In the genomic region with DNA sequence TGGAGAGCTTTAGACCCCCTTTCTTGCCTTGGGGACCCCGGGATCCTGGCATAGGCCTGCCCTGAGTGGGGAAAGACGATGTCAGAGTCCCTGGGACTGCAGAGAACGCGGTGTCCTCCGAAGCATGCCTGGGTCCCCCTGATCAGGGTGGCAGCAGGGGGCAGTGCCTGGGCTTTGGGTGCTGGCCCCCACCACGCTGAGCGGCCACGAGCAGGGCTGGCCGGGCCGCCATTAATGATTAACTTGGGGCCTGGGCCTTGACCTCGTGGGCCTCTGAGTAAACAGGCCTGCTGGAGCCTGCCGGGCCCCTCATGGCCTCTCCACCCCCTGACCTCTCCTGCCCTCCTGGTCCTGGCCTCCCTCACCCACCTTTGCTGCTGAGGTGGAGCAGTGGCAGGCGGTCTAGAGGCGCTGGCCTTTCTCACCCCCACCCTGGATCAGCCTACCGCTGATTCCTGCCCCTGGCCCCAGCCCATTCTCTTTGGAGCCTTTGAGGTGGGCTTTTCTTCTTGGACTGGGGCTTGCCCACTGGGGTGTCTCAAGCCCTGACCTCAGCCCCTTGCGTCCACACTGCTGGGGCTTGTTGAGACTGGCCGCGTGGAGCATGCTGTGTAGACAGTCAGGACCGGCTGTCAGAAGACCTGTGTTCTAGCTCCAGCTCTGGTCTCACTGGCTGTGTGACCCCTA, we compare ENCODE assay signal across 1 cellular context.
A peak's percentile ranks its signal among the peaks of the same experiment; 100 is the strongest.
TF ChIP-seq lines count a peak whose summit lies in the region.

No MANE protein-coding gene starts in this region.

TF ChIP-seq in HepG2, 621 proteins besides CTCF, POLR2A, EP300 and RAD21 (continued from another document and continues in another):
- TF ChIP-seq, protein P1, sequence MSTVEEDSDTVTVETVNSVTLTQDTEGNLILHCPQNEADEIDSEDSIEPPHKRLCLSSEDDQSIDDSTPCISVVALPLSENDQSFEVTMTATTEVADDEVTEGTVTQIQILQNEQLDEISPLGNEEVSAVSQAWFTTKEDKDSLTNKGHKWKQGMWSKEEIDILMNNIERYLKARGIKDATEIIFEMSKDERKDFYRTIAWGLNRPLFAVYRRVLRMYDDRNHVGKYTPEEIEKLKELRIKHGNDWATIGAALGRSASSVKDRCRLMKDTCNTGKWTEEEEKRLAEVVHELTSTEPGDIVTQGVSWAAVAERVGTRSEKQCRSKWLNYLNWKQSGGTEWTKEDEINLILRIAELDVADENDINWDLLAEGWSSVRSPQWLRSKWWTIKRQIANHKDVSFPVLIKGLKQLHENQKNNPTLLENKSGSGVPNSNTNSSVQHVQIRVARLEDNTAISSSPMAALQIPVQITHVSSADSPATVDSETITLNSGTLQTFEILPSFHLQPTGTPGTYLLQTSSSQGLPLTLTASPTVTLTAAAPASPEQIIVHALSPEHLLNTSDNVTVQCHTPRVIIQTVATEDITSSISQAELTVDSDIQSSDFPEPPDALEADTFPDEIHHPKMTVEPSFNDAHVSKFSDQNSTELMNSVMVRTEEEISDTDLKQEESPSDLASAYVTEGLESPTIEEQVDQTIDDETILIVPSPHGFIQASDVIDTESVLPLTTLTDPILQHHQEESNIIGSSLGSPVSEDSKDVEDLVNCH (CRISPR knock-in tag; IDR thresholded peaks at IDR 0.05), result no peak
- TF ChIP-seq RARA (CRISPR knock-in tag; IDR thresholded peaks at IDR 0.05), result peak; percentile 100
- TF ChIP-seq ZBTB38 (CRISPR knock-in tag; IDR thresholded peaks at IDR 0.05), result peak; percentile 90
- TF ChIP-seq, protein P2, sequence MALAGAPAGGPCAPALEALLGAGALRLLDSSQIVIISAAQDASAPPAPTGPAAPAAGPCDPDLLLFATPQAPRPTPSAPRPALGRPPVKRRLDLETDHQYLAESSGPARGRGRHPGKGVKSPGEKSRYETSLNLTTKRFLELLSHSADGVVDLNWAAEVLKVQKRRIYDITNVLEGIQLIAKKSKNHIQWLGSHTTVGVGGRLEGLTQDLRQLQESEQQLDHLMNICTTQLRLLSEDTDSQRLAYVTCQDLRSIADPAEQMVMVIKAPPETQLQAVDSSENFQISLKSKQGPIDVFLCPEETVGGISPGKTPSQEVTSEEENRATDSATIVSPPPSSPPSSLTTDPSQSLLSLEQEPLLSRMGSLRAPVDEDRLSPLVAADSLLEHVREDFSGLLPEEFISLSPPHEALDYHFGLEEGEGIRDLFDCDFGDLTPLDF (CRISPR knock-in tag; IDR thresholded peaks at IDR 0.05), result 0 out of 2 replicates have a peak, but pooled peaks have one; percentile 21
- no peak for TF ChIP-seq SMARCC2 (IDR thresholded peaks at IDR 0.05)
- TF ChIP-seq XRCC5 (optimal IDR thresholded peaks at IDR 0.05; ENCODE audit: low read length), result peak; percentile 55
- TF ChIP-seq IRX3 (CRISPR knock-in tag; IDR thresholded peaks at IDR 0.05; ENCODE audit: borderline replicate concordance, low read depth), result no peak; the same call in 1 of the 2 replicates
- TF ChIP-seq NR3C1 (CRISPR knock-in tag; IDR thresholded peaks at IDR 0.05), result no peak
- TF ChIP-seq TFDP1 (CRISPR knock-in tag; IDR thresholded peaks at IDR 0.05; ENCODE audit: borderline replicate concordance), result peak; percentile 64; the same call in 1 of the 2 replicates
- TF ChIP-seq CBX1 (IDR thresholded peaks at IDR 0.05; ENCODE audit: low read depth), result peak; percentile 89
- peak; percentile 65 for TF ChIP-seq HNRNPLL (IDR thresholded peaks at IDR 0.05; ENCODE audit: low read depth, low read length, poor library complexity, severe bottlenecking)
- TF ChIP-seq AGO1 (IDR thresholded peaks at IDR 0.05; ENCODE audit: low read depth, low read length, poor library complexity, severe bottlenecking), result no peak
- peak; percentile 68; the same call in 1 of the 2 replicates for TF ChIP-seq RFXANK (CRISPR knock-in tag; IDR thresholded peaks at IDR 0.05)
- peak; percentile 99 for TF ChIP-seq SKIL (CRISPR knock-in tag; IDR thresholded peaks at IDR 0.05; ENCODE audit: borderline replicate concordance)
- no peak for TF ChIP-seq HOXA7 (CRISPR knock-in tag; IDR thresholded peaks at IDR 0.05)
- no peak for TF ChIP-seq ARID2 (CRISPR knock-in tag; IDR thresholded peaks at IDR 0.05; ENCODE audit: borderline replicate concordance)
- TF ChIP-seq ZNF3 (CRISPR knock-in tag; IDR thresholded peaks at IDR 0.05), result no peak
- TF ChIP-seq, protein P3, sequence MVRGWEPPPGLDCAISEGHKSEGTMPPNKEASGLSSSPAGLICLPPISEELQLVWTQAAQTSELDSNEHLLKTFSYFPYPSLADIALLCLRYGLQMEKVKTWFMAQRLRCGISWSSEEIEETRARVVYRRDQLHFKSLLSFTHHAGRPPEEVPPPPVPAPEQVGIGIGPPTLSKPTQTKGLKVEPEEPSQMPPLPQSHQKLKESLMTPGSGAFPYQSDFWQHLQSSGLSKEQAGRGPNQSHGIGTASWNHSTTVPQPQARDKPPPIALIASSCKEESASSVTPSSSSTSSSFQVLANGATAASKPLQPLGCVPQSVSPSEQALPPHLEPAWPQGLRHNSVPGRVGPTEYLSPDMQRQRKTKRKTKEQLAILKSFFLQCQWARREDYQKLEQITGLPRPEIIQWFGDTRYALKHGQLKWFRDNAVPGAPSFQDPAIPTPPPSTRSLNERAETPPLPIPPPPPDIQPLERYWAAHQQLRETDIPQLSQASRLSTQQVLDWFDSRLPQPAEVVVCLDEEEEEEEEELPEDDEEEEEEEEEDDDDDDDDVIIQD (CRISPR knock-in tag; IDR thresholded peaks at IDR 0.05; ENCODE audit: low read depth), result peak; percentile 82
- peak; percentile 89 for TF ChIP-seq FOXJ3 (CRISPR knock-in tag; IDR thresholded peaks at IDR 0.05; ENCODE audit: borderline replicate concordance)
- TF ChIP-seq ZNF296 (CRISPR knock-in tag; conservative IDR thresholded peaks at IDR 0.05), result no peak
- peak; percentile 82; the same call in 1 of the 2 replicates for TF ChIP-seq ZNF253 (CRISPR knock-in tag; IDR thresholded peaks at IDR 0.05; ENCODE audit: borderline replicate concordance)
- no peak; the same call in 1 of the 2 replicates for TF ChIP-seq SMC3 (IDR thresholded peaks at IDR 0.05; ENCODE audit: low read length)
- no peak for TF ChIP-seq PLRG1 (conservative IDR thresholded peaks at IDR 0.05)
- 0 out of 2 replicates have a peak, but pooled peaks have one; percentile 77 for TF ChIP-seq FOXO4 (CRISPR knock-in tag; conservative IDR thresholded peaks at IDR 0.05)
- TF ChIP-seq SETDB1 (CRISPR knock-in tag; IDR thresholded peaks at IDR 0.05; ENCODE audit: borderline replicate concordance), result no peak
- 0 out of 2 replicates have a peak, but pooled peaks have one; percentile 87 for TF ChIP-seq FIP1L1 (IDR thresholded peaks at IDR 0.05; ENCODE audit: borderline replicate concordance, insufficient read depth, low read depth, low read length)
- TF ChIP-seq AFF4 (CRISPR knock-in tag; IDR thresholded peaks at IDR 0.05), result 0 out of 2 replicates have a peak, but pooled peaks have one; percentile 38
- TF ChIP-seq FOXA3 (CRISPR knock-in tag; IDR thresholded peaks at IDR 0.05), result peak; percentile 99
- peak; percentile 92 for TF ChIP-seq SNAPC4 (CRISPR knock-in tag; IDR thresholded peaks at IDR 0.05)
- no peak for TF ChIP-seq RBM22 (optimal IDR thresholded peaks at IDR 0.05; ENCODE audit: low read length)
- peak; percentile 75 for TF ChIP-seq FOXA1 (IDR thresholded peaks at IDR 0.05)
- TF ChIP-seq FOXA1 (CRISPR knock-in tag; IDR thresholded peaks at IDR 0.05), result peak; percentile 99
- TF ChIP-seq HMGA1 (CRISPR knock-in tag; conservative IDR thresholded peaks at IDR 0.05), result no peak
- no peak; the same call in 1 of the 2 replicates for TF ChIP-seq TOPORS (CRISPR knock-in tag; IDR thresholded peaks at IDR 0.05)
- peak; percentile 58; the same call in 1 of the 2 replicates for TF ChIP-seq TAF1 (CRISPR knock-in tag; IDR thresholded peaks at IDR 0.05)
- peak; percentile 96 for TF ChIP-seq KDM4B (CRISPR knock-in tag; IDR thresholded peaks at IDR 0.05)
